ENCODE assay signal across 8 cellular contexts in the genomic region with DNA sequence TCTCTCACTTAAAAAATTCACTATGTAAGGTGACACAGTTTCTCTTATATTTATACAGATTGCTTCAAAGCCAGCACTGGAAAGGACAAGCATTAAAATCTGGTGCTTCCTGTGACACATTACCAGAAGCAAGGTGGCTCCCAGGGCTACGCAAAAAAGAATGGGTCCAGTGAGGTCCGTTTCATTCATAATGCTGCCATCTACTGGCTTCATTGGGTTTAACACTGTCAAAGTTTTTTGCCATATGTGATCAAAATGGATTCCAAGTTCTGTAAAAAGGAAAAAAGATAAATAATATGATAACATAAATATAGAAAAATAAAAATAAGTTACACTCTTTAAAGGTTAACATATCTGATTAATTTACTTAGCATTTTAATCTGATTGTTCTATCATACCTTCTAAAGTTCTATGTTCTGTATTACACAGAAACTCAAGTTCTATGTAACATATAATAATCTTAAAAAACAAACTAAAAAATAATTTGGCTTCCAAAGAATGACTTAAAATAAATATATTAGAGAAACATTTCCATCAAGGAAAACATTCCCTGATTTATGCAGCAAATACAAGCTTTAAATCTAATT. TPM values are rescaled to one million over a fixed set of nuclear protein-coding genes. Genes with fewer than 3 reads are reported as not detected.
DNase-seq lines count a peak whose midpoint lies in the region; ATAC-seq and TF ChIP-seq lines count a peak whose summit lies in the region.

No MANE protein-coding gene starts in this region.

- CTCF ChIA-PET in activated CD8-positive, alpha-beta T cell treated with anti-CD3 and anti-CD28 coated beads, Interleukin-2, amount 10 ng/mL, durations not matched to agents 7 days and 5 days (lab: Charles Lee) = interaction anchor here (1.3 kb wide), 1 partner anchor 49 kb away, joined by 3 read pairs; a partner anchor contains a TSS

- TF ChIP-seq CTCF in fibroblast of villous mesenchyme (IDR thresholded peaks at IDR 0.05; ENCODE audit: insufficient read depth, low read depth, low read length) = peak; percentile 73

- ATAC-seq in GM19455 (IDR thresholded peaks at IDR 0.05; ENCODE audit: unreplicated experiment) = peak; percentile 96
- peak; percentile 99 for ATAC-seq in HG03432 (IDR thresholded peaks at IDR 0.05; ENCODE audit: unreplicated experiment)
- ATAC-seq in activated CD8-positive, alpha-beta T cell treated with anti-CD3 and anti-CD28 coated beads, Interleukin-2, amount 10 ng/mL, durations not matched to agents 7 days and 5 days = peak; percentile 71

- no peak overlapping the region for H3K4me3 ChIP-seq in fibroblast of villous mesenchyme (ENCODE audit: low read depth, low read length)

- DNase-seq in EH (ENCODE audit: low read depth) (peak; percentile 49), NCI-H526 (lab: John Stamatoyannopoulos, UW) (peak; percentile 3 to 71), fibroblast of villous mesenchyme (ENCODE audit: low read depth) (peak; percentile 43), non-pigmented ciliary epithelial cell (ENCODE audit: low read depth) (peak; percentile 18), NCI-H187 treated with DMSO at 0.1 percent for 48 hours (lab: John Stamatoyannopoulos, UW) (no peak)
- DNase-seq in activated CD8-positive, alpha-beta T cell treated with anti-CD3 and anti-CD28 coated beads, Interleukin-2, amount 10 ng/mL, durations not matched to agents 7 days and 5 days = peak; percentile 61

- no peaks in the 10 kb centered on the region for H3K4me1 Mint-ChIP-seq in activated CD8-positive, alpha-beta T cell treated with anti-CD3 and anti-CD28 coated beads, Interleukin-2, amount 10 ng/mL, durations not matched to agents 7 days and 5 days (ENCODE audit: low read depth)

- H3K27ac Mint-ChIP-seq in activated CD8-positive, alpha-beta T cell treated with anti-CD3 and anti-CD28 coated beads, Interleukin-2, amount 10 ng/mL, durations not matched to agents 7 days and 5 days = no peak overlapping the region

- no peaks in the 10 kb centered on the region for H3K9me3 Mint-ChIP-seq in activated CD8-positive, alpha-beta T cell treated with anti-CD3 and anti-CD28 coated beads, Interleukin-2, amount 10 ng/mL, durations not matched to agents 7 days and 5 days (ENCODE audit: insufficient read depth)

- POLR2A ChIA-PET in activated CD8-positive, alpha-beta T cell treated with anti-CD3 and anti-CD28 coated beads, Interleukin-2, amount 10 ng/mL, durations not matched to agents 7 days and 5 days (lab: Charles Lee) = no interaction called here

- H3K36me3 Mint-ChIP-seq in activated CD8-positive, alpha-beta T cell treated with anti-CD3 and anti-CD28 coated beads, Interleukin-2, amount 10 ng/mL, durations not matched to agents 7 days and 5 days (ENCODE audit: low read depth) = no peaks in the 10 kb centered on the region

- no peak overlapping the region for H3K4me3 Mint-ChIP-seq in activated CD8-positive, alpha-beta T cell treated with anti-CD3 and anti-CD28 coated beads, Interleukin-2, amount 10 ng/mL, durations not matched to agents 7 days and 5 days

- no peaks in the 10 kb centered on the region for H3K27me3 Mint-ChIP-seq in activated CD8-positive, alpha-beta T cell treated with anti-CD3 and anti-CD28 coated beads, Interleukin-2, amount 10 ng/mL, durations not matched to agents 7 days and 5 days (ENCODE audit: low read depth)

RNA-seq across cellular contexts. Expression of a gene that starts 22.1 kb away (rescaled TPM):
- total RNA-seq in activated CD8-positive, alpha-beta T cell treated with anti-CD3 and anti-CD28 coated beads, Interleukin-2, amount 10 ng/mL, durations not matched to agents 7 days and 5 days = not detected
- total RNA-seq in fibroblast of villous mesenchyme = under 0.01 TPM in 1 of 2 replicates, not detected in the other

RNA-seq across cellular contexts. Expression of a gene that starts 48.8 kb away (rescaled TPM):
- 10 to 100 TPM; 22.9 to 26.0 TPM for total RNA-seq in activated CD8-positive, alpha-beta T cell treated with anti-CD3 and anti-CD28 coated beads, Interleukin-2, amount 10 ng/mL, durations not matched to agents 7 days and 5 days
- 21.3 and 22.9 TPM in 2 replicates for total RNA-seq in fibroblast of villous mesenchyme
